ENCODE assay signal across 1 cellular context in genomic region chr22:39519681-39520053, GRCh38.
TF ChIP-seq lines count a peak whose summit lies in the region.

No MANE protein-coding gene starts in this region.

TF ChIP-seq in GM12878, 131 proteins besides CTCF, POLR2A, EP300 and RAD21 (continued from another document):
- TF ChIP-seq HSF1 (IDR thresholded peaks at IDR 0.05; ENCODE audit: low read depth, low read length), result no peak
- TF ChIP-seq ZNF207 (IDR thresholded peaks at IDR 0.05; ENCODE audit: borderline replicate concordance), result 0 out of 2 replicates have a peak, but pooled peaks have one; percentile 21
- TF ChIP-seq GABPA (IDR thresholded peaks at IDR 0.05; ENCODE audit: low read depth), result no peak
- TF ChIP-seq SMARCA5 (IDR thresholded peaks at IDR 0.05), result peak; percentile 76; the same call in 1 of the 2 replicates
- peak; percentile 46; the same call in 1 of the 2 replicates for TF ChIP-seq SMAD5 (IDR thresholded peaks at IDR 0.05; ENCODE audit: low read depth)
- 0 out of 2 replicates have a peak, but pooled peaks have one; percentile 76 for TF ChIP-seq STAT1 (conservative IDR thresholded peaks at IDR 0.05)
- no peak for TF ChIP-seq SREBF2 (IDR thresholded peaks at IDR 0.05; ENCODE audit: low read length)
- 0 out of 2 replicates have a peak, but pooled peaks have one; percentile 63 for TF ChIP-seq IKZF1 (conservative IDR thresholded peaks at IDR 0.05)
- TF ChIP-seq RB1 (IDR thresholded peaks at IDR 0.05; ENCODE audit: borderline replicate concordance), result no peak
- no peak for TF ChIP-seq MAX (IDR thresholded peaks at IDR 0.05; ENCODE audit: low read depth, low read length)
- no peak for TF ChIP-seq MEF2B (IDR thresholded peaks at IDR 0.05; ENCODE audit: partially characterized antibody, poor library complexity, severe bottlenecking)
- peak; percentile 53 for TF ChIP-seq DPF2 (IDR thresholded peaks at IDR 0.05)
- TF ChIP-seq CHD1 (IDR thresholded peaks at IDR 0.05; ENCODE audit: low read depth, low read length), result no peak
- no peak for TF ChIP-seq FOXK2 (IDR thresholded peaks at IDR 0.05)
- TF ChIP-seq FOS (IDR thresholded peaks at IDR 0.05; ENCODE audit: borderline replicate concordance, extremely low read depth, insufficient read length), result no peak
- TF ChIP-seq BHLHE40 (IDR thresholded peaks at IDR 0.05; ENCODE audit: borderline replicate concordance in 1 of 2, low read depth in 2 of 2, low read length in 1 of 2), result no peak
- no peak for TF ChIP-seq ZBTB40 (IDR thresholded peaks at IDR 0.05; ENCODE audit: borderline replicate concordance)
- no peak for TF ChIP-seq MLLT1 (IDR thresholded peaks at IDR 0.05)
- no peak for TF ChIP-seq NFYA (IDR thresholded peaks at IDR 0.05; ENCODE audit: borderline replicate concordance, low read depth, low read length)
- no peak for TF ChIP-seq SREBF1 (IDR thresholded peaks at IDR 0.05; ENCODE audit: low read length)
- no peak for TF ChIP-seq E2F8 (IDR thresholded peaks at IDR 0.05; ENCODE audit: low read depth, partially characterized antibody)
- TF ChIP-seq NR2C1 (IDR thresholded peaks at IDR 0.05), result no peak
- no peak for TF ChIP-seq JUND (IDR thresholded peaks at IDR 0.05; ENCODE audit: low read depth, low read length)
- TF ChIP-seq SMAD1 (IDR thresholded peaks at IDR 0.05; ENCODE audit: low read depth, partially characterized antibody), result no peak
- TF ChIP-seq BCL11A (IDR thresholded peaks at IDR 0.05; ENCODE audit: low read depth, low read length), result no peak
- peak; percentile 64; the same call in 1 of the 2 replicates for TF ChIP-seq MXI1 (IDR thresholded peaks at IDR 0.05; ENCODE audit: low read depth, low read length)
- no peak for TF ChIP-seq TBL1XR1 (IDR thresholded peaks at IDR 0.05; ENCODE audit: low read depth, low read length)
- peak; percentile 49; the same call in 1 of the 2 replicates for TF ChIP-seq ZNF687 (IDR thresholded peaks at IDR 0.05)
- no peak for TF ChIP-seq CREM (IDR thresholded peaks at IDR 0.05; ENCODE audit: low read depth)
- no peak for TF ChIP-seq CEBPZ (IDR thresholded peaks at IDR 0.05; ENCODE audit: low read depth, low read length)
- no peak for TF ChIP-seq YY1 (IDR thresholded peaks at IDR 0.05; ENCODE audit: low read depth, low read length)
- no peak for TF ChIP-seq ZSCAN29 (IDR thresholded peaks at IDR 0.05)
- TF ChIP-seq NRF1 (conservative IDR thresholded peaks at IDR 0.05; ENCODE audit: low read depth, low read length), result no peak
- no peak for TF ChIP-seq ZNF217 (IDR thresholded peaks at IDR 0.05)
- TF ChIP-seq PAX5 (IDR thresholded peaks at IDR 0.05; ENCODE audit: borderline replicate concordance, low read depth, low read length), result no peak
- peak; percentile 83 for TF ChIP-seq NKRF (conservative IDR thresholded peaks at IDR 0.05)
- TF ChIP-seq SKIL (IDR thresholded peaks at IDR 0.05; ENCODE audit: low read depth, poor library complexity, severe bottlenecking), result no peak
- no peak for TF ChIP-seq RBBP5 (conservative IDR thresholded peaks at IDR 0.05)
